ENCODE assay signal across 8 cellular contexts in the genomic region with DNA sequence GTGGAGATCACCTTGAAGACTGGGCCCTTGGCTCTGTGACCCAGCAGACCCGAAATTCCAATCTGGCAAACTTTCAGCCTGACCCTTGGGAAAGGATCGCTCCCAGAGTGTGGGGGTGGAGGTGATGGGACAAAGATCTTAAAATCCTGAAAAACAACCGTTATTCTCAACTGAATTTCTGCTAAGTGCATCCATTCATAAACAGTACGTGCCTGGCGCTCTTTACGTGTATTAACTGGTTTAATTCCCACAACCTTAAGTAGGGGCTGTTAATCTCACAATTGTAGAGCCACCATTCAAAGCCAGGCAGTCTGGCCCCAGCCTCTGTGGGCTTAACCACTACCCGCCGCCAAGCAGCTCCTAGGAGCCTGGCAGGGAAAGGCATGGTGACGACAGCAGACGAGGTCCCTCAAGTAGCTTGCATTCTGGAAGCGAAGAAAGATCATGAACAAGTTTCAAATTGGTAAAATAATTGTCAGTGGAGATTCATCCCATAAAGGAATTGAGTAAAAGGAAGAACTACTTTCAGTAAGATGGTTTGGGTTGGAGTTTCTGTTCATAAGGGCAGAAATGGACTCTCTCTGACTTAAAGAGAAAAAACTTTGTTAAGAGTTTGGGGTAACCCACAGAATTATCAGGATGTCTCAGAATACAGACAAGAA. TPM values are rescaled to one million over a fixed set of nuclear protein-coding genes. Genes with fewer than 3 reads are reported as not detected.
DNase-seq lines count a peak whose midpoint lies in the region; ATAC-seq and TF ChIP-seq lines count a peak whose summit lies in the region.

No MANE protein-coding gene starts in this region.

- H3K4me3 ChIP-seq in gastroesophageal sphincter (peak overlapping the region; percentile 26 to 55), parathyroid adenoma (ENCODE audit: low read depth, low read length) (peak overlapping the region; percentile 54)

- H3K27me3 ChIP-seq in gastroesophageal sphincter, result no peaks in the 10 kb centered on the region
- H3K27me3 ChIP-seq in parathyroid adenoma (ENCODE audit: control insufficient read depth, insufficient read depth, low read length), result no peaks in the 10 kb centered on the region

- no peak for TF ChIP-seq EP300 in gastroesophageal sphincter (IDR thresholded peaks at IDR 0.05)

- no peaks in the 10 kb centered on the region for H3K9me3 ChIP-seq in gastroesophageal sphincter
- H3K9me3 ChIP-seq in parathyroid adenoma (ENCODE audit: control insufficient read depth, low read length), result no peaks in the 10 kb centered on the region

- H3K4me2 ChIP-seq in parathyroid adenoma (ENCODE audit: low read length), result peak overlapping the region; percentile 63

- H3K36me3 ChIP-seq in gastroesophageal sphincter (no peaks in the 10 kb centered on the region), parathyroid adenoma (ENCODE audit: control insufficient read depth, insufficient read depth, low read length) (no peaks in the 10 kb centered on the region)

- ATAC-seq in HG02759 (IDR thresholded peaks at IDR 0.05; ENCODE audit: unreplicated experiment) (peak; percentile 29), gastroesophageal sphincter (peak; percentile 33)

- H3K4me1 ChIP-seq in gastroesophageal sphincter (peaks cover 0 to 34% (median 9%) of the 10 kb centered on the region in 3 donors), parathyroid adenoma (no peaks in the 10 kb centered on the region)

- no peak for TF ChIP-seq CTCF in gastroesophageal sphincter (IDR thresholded peaks at IDR 0.05)
- TF ChIP-seq CTCF in parathyroid adenoma (IDR thresholded peaks at IDR 0.05), result no peak

- H3K79me2 ChIP-seq in parathyroid adenoma, result no peaks in the 10 kb centered on the region

- H3K27ac ChIP-seq in gastroesophageal sphincter, result peak overlapping the region; percentile 77 to 94 (median 92)
- H3K27ac ChIP-seq in parathyroid adenoma, result peak overlapping the region; percentile 80

- TF ChIP-seq POLR2A in gastroesophageal sphincter (IDR thresholded peaks at IDR 0.05), result no peak

- H3K9ac ChIP-seq in parathyroid adenoma, result no peak overlapping the region

- DNase-seq in NCI-H1436 (lab: John Stamatoyannopoulos, UW) (peak; percentile 49), NCI-H1436 treated with DMSO at 0.1 percent for 48 hours (lab: John Stamatoyannopoulos, UW) (no peak), NCI-H460 (ENCODE audit: extremely low read depth, low read depth) (peak; percentile 68), 8988T (no peak)
- peak; percentile 15 for DNase-seq in activated effector memory CD4-positive, alpha-beta T cell treated with Interleukin-2 at 50 U/mL for 16 hours

- peak overlapping the region; percentile 76 for H2AFZ ChIP-seq in parathyroid adenoma

- WGBS in gastroesophageal sphincter (ENCODE audit: low coverage in 1 of 2), 2 donors, result 36 to 48% methylated on average over 8 to 10 of the region's 11 CpGs

RNA-seq across cellular contexts. Expression of gene RGS16, which starts 11.4 kb away (rescaled TPM):
- 25.1 and 27.4 TPM in 2 replicates for total RNA-seq in NCI-H460 (2014; rRNA removed; shearing (Covaris generic))
- 31.2 and 37.1 TPM in 2 replicates for polyA plus RNA-seq in NCI-H460 (2014; cell fraction: nucleus; rRNA removed)
- total RNA-seq in gastroesophageal sphincter, result 10 to 100 TPM in 1 of 4 donors, 1 to 10 TPM in 2, under 1 TPM in 1; 0.47 to 10.6 (median 2.1) TPM

RNA-seq across cellular contexts. Expression of gene RNASEL, which starts 26.5 kb away (rescaled TPM):
- total RNA-seq in NCI-H460 (2014; rRNA removed; shearing (Covaris generic)), result 6.6 and 7.6 TPM in 2 replicates
- polyA plus RNA-seq in NCI-H460 (2014; cell fraction: nucleus; rRNA removed), result 6.6 and 8.6 TPM in 2 replicates
- 10 to 100 TPM in 2 of 4 donors, 1 to 10 TPM in 2; 6.5 to 14.5 (median 10.6) TPM for total RNA-seq in gastroesophageal sphincter

Comparison
In these comparisons a context has a peak if more than half of its experiments do, and no peak if none do; other contexts are left out.
1. DNase-seq: peak in NCI-H1436 (single experiment), NCI-H460 (single experiment) and activated effector memory CD4-positive, alpha-beta T cell treated with Interleukin-2 at 50 U/mL for 16 hours (single experiment); none in NCI-H1436 treated with DMSO at 0.1 percent for 48 hours (single experiment) and 8988T (single experiment).